8 cellular contexts compared by ENCODE assay signal in genomic region chr17:75412455-75413317, GRCh38. TPM values are rescaled to one million over a fixed set of nuclear protein-coding genes. Genes with fewer than 3 reads are reported as not detected.
DNase-seq lines count a peak whose midpoint lies in the region; ATAC-seq and TF ChIP-seq lines count a peak whose summit lies in the region.

No MANE protein-coding gene starts in this region.

- H3K36me3 ChIP-seq in left ventricle myocardium inferior (no peaks in the 10 kb centered on the region), rectal smooth muscle tissue (ENCODE audit: control insufficient read depth, insufficient read depth, low read length) (no peaks in the 10 kb centered on the region)

- no peaks in the 10 kb centered on the region for H3K27me3 Mint-ChIP-seq in activated naive CD8-positive, alpha-beta T cell treated with anti-CD3 and anti-CD28 coated beads for 36 hours

- no peaks in the 10 kb centered on the region for H3K36me3 Mint-ChIP-seq in activated naive CD8-positive, alpha-beta T cell treated with anti-CD3 and anti-CD28 coated beads for 36 hours

- peak overlapping the region; percentile 16 for H3K27ac Mint-ChIP-seq in activated naive CD8-positive, alpha-beta T cell treated with anti-CD3 and anti-CD28 coated beads for 36 hours

- H3K9me3 Mint-ChIP-seq in activated naive CD8-positive, alpha-beta T cell treated with anti-CD3 and anti-CD28 coated beads for 36 hours = no peaks in the 10 kb centered on the region

- peak overlapping the region; percentile 38 for H3K4me3 ChIP-seq in left ventricle myocardium inferior
- peak overlapping the region; percentile 3 for H3K4me3 ChIP-seq in rectal smooth muscle tissue (ENCODE audit: low read length)

- H3K27ac ChIP-seq in left ventricle myocardium inferior (replicated peaks) = no peak overlapping the region
- H3K27ac ChIP-seq in rectal smooth muscle tissue (ENCODE audit: low read depth, low read length) = no peak overlapping the region

- DNase-seq in AG08395 (ENCODE audit: low spot score) = peak; percentile 65
- peak; percentile 47 for DNase-seq in NCI-H1105 (lab: John Stamatoyannopoulos, UW)
- peak; percentile 50 for DNase-seq in SKM-1 treated with dmso at 0.1 percent for 144 hours (lab: John Stamatoyannopoulos, UW; ENCODE audit: unreplicated experiment)
- DNase-seq in activated naive CD8-positive, alpha-beta T cell treated with anti-CD3 and anti-CD28 coated beads for 36 hours = peak; percentile 66
- DNase-seq in left ventricle myocardium inferior = no peak

- H3K4me1 ChIP-seq in left ventricle myocardium inferior (peaks cover 19% of the 10 kb centered on the region), rectal smooth muscle tissue (ENCODE audit: control insufficient read depth, insufficient read depth, low read length) (no peaks in the 10 kb centered on the region)

- H3K9ac ChIP-seq in rectal smooth muscle tissue (ENCODE audit: low read length) = no peak overlapping the region

- H3K4me3 Mint-ChIP-seq in activated naive CD8-positive, alpha-beta T cell treated with anti-CD3 and anti-CD28 coated beads for 36 hours = peak overlapping the region; percentile 8

- H3K4me1 Mint-ChIP-seq in activated naive CD8-positive, alpha-beta T cell treated with anti-CD3 and anti-CD28 coated beads for 36 hours = peaks cover 17% of the 10 kb centered on the region

- intact Hi-C loops in left ventricle myocardium inferior (cut with micrococcal nuclease) = no loop called here

- peak; percentile 83 for TF ChIP-seq CTCF in left ventricle myocardium inferior (IDR thresholded peaks at IDR 0.05; ENCODE audit: borderline replicate concordance)

- H3K27me3 ChIP-seq in left ventricle myocardium inferior (ENCODE audit: low read depth) (no peaks in the 10 kb centered on the region), rectal smooth muscle tissue (ENCODE audit: control insufficient read depth, insufficient read depth, low read length) (no peaks in the 10 kb centered on the region)

- ATAC-seq in GM19395 (IDR thresholded peaks at IDR 0.05; ENCODE audit: unreplicated experiment) = peak; percentile 67
- no peak for ATAC-seq in GM18870 (IDR thresholded peaks at IDR 0.05; ENCODE audit: unreplicated experiment)

- H3K9me3 ChIP-seq in left ventricle myocardium inferior (replicated peaks) = no peaks in the 10 kb centered on the region

RNA-seq across cellular contexts. Expression of gene GRB2, which starts 7.2 kb away (rescaled TPM):
- 100 to 1,000 TPM; 161 to 165 TPM for total RNA-seq in activated naive CD8-positive, alpha-beta T cell treated with anti-CD3 and anti-CD28 coated beads for 36 hours
- 42.2 TPM for total RNA-seq in left ventricle myocardium inferior

RNA-seq across cellular contexts. Expression of gene TMEM94, which starts 43.7 kb away (rescaled TPM):
- total RNA-seq in activated naive CD8-positive, alpha-beta T cell treated with anti-CD3 and anti-CD28 coated beads for 36 hours = 10 to 100 TPM; 46.6 to 55.5 TPM
- total RNA-seq in left ventricle myocardium inferior = 38.8 TPM
